In the genomic region with DNA sequence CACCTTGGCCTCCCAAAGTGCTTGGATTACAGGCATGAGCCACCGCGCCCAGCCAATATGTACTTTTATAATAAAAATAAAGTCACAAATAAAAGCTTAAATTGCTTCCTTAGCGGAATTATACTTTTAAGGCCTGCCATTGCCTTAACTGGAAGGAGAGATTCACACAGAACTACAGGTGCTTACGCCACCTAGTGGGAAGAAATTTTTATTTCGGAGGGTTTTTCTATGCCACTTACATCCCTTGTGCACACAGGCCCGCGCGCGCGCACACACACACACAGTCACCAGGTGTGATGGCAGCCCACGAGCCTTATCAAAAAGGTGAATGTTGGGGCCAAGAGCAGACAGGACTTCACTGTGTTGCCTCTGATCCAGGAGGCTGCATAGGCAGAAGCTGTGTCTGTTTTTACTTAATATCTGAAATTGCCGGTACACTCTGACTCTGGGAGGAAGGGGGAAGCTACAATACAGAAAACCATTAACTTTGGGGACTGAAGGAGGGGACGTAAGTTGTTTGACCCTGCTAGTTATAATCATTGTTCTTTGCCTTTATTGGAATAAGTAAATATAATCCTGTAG, we compare ENCODE assay signal across 8 cellular contexts.
A peak's percentile ranks its signal among the peaks of the same experiment; 100 is the strongest.
DNase-seq lines count a peak whose midpoint lies in the region; ATAC-seq, FAIRE-seq and TF ChIP-seq lines count a peak whose summit lies in the region.

No MANE protein-coding gene starts in this region.

- no peak overlapping the region for H3K4me3 ChIP-seq in OCI-LY7 (ENCODE audit: low read depth, low read length, poor library complexity, severe bottlenecking)
- H3K4me3 ChIP-seq in bronchial epithelial cell (ENCODE audit: low read depth, low read length), result no peak overlapping the region

- H4K20me1 ChIP-seq in OCI-LY7 (ENCODE audit: insufficient read depth, low read length), result no peaks in the 10 kb centered on the region

- H2AFZ ChIP-seq in OCI-LY7 (ENCODE audit: low read length), result no peak overlapping the region

- TF ChIP-seq CTCF in OCI-LY7 (conservative IDR thresholded peaks at IDR 0.05; ENCODE audit: low read length) (peak; percentile 76), bronchial epithelial cell (IDR thresholded peaks at IDR 0.05; ENCODE audit: insufficient read depth, low read length, severe bottlenecking) (peak; percentile 59)

- CTCF ChIA-PET in OCI-LY7 (lab: Charles Lee; ENCODE audit: unreplicated experiment), result no interaction called here

- no peaks in the 10 kb centered on the region for H3K36me3 ChIP-seq in OCI-LY7 (ENCODE audit: insufficient read depth, low read length)
- no peaks in the 10 kb centered on the region for H3K36me3 ChIP-seq in bronchial epithelial cell (ENCODE audit: control insufficient read depth, insufficient read depth, low read length)

- no peaks in the 10 kb centered on the region for H3K79me2 ChIP-seq in OCI-LY7 (ENCODE audit: insufficient read depth, low read depth, low read length)

- no peak for FAIRE-seq in bronchial epithelial cell (lab: Jason Lieb, UNC)

- no peaks in the 10 kb centered on the region for H3K9me2 ChIP-seq in OCI-LY7 (ENCODE audit: insufficient read depth, low read length)

- H3K27ac ChIP-seq in OCI-LY7 (ENCODE audit: low read depth, low read length, poor library complexity, severe bottlenecking), result no peak overlapping the region

- DNase-seq in ELR (ENCODE audit: low read depth) (peak; percentile 62), OCI-LY7 (ENCODE audit: low spot score) (peak; percentile 54), bronchial epithelial cell (ENCODE audit: low read depth) (peak; percentile 63), islet precursor cell (peak; percentile 61), 8988T (no peak)
- DNase-seq in stimulated activated CD4-positive, alpha-beta T cell treated with anti-CD3 and anti-CD28 coated beads, Interleukin-2, amount 100 ng/mL, for 4 hours (ENCODE audit: low read depth), result peak; percentile 2

- H3K27me3 ChIP-seq in bronchial epithelial cell (ENCODE audit: control insufficient read depth, insufficient read depth, low read length), result no peaks in the 10 kb centered on the region

- no peak for ATAC-seq in HG03442 (IDR thresholded peaks at IDR 0.05; ENCODE audit: unreplicated experiment)

- no peaks in the 10 kb centered on the region for H3K4me1 ChIP-seq in OCI-LY7 (ENCODE audit: insufficient read depth, low read length, poor library complexity, severe bottlenecking)

- intact Hi-C loops in OCI-LY7 (cut with micrococcal nuclease; ENCODE audit: unreplicated experiment), result loop anchor here (1.0 to 10.0 kb wide), 3 partner anchors 382 to 840 kb away; no protein-coding TSS in a partner anchor

- no peaks in the 10 kb centered on the region for H3K9me3 ChIP-seq in OCI-LY7 (ENCODE audit: low read length)

- no peak overlapping the region for H3K4me2 ChIP-seq in OCI-LY7 (ENCODE audit: low read length)

- POLR2A ChIA-PET in OCI-LY7 (lab: Charles Lee), result interaction anchor here (0.5 to 0.7 kb wide), 3 partner anchors 151 to 345 kb away, joined by 3 to 5 read pairs (median 4); no protein-coding TSS in a partner anchor

- peak; percentile 62 for TF ChIP-seq RAD21 in Ishikawa (IDR thresholded peaks at IDR 0.05; ENCODE audit: low read depth)

- no TSS peak for BruUV-seq in OCI-LY7 (replicated peaks; lab: Mats Ljungman, UMichigan)

- no peak for TF ChIP-seq EP300 in Ishikawa (IDR thresholded peaks at IDR 0.05; ENCODE audit: borderline replicate concordance)

TF ChIP-seq in Ishikawa, 13 proteins besides CTCF, POLR2A, EP300 and RAD21:
- no peak for TF ChIP-seq USF1 (IDR thresholded peaks at IDR 0.05)
- TF ChIP-seq TAF1 (IDR thresholded peaks at IDR 0.05; ENCODE audit: low read depth), result no peak
- TF ChIP-seq CREB1 (IDR thresholded peaks at IDR 0.05; ENCODE audit: low read depth), result no peak
- no peak for TF ChIP-seq CEBPB (IDR thresholded peaks at IDR 0.05)
- TF ChIP-seq TEAD4 (IDR thresholded peaks at IDR 0.05), result no peak
- TF ChIP-seq, protein P1, sequence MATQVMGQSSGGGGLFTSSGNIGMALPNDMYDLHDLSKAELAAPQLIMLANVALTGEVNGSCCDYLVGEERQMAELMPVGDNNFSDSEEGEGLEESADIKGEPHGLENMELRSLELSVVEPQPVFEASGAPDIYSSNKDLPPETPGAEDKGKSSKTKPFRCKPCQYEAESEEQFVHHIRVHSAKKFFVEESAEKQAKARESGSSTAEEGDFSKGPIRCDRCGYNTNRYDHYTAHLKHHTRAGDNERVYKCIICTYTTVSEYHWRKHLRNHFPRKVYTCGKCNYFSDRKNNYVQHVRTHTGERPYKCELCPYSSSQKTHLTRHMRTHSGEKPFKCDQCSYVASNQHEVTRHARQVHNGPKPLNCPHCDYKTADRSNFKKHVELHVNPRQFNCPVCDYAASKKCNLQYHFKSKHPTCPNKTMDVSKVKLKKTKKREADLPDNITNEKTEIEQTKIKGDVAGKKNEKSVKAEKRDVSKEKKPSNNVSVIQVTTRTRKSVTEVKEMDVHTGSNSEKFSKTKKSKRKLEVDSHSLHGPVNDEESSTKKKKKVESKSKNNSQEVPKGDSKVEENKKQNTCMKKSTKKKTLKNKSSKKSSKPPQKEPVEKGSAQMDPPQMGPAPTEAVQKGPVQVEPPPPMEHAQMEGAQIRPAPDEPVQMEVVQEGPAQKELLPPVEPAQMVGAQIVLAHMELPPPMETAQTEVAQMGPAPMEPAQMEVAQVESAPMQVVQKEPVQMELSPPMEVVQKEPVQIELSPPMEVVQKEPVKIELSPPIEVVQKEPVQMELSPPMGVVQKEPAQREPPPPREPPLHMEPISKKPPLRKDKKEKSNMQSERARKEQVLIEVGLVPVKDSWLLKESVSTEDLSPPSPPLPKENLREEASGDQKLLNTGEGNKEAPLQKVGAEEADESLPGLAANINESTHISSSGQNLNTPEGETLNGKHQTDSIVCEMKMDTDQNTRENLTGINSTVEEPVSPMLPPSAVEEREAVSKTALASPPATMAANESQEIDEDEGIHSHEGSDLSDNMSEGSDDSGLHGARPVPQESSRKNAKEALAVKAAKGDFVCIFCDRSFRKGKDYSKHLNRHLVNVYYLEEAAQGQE (IDR thresholded peaks at IDR 0.05; ENCODE audit: low read depth), result no peak
- no peak for TF ChIP-seq NFIC (IDR thresholded peaks at IDR 0.05)
- TF ChIP-seq YY1 (IDR thresholded peaks at IDR 0.05; ENCODE audit: low read depth), result no peak
- TF ChIP-seq, protein P2, sequence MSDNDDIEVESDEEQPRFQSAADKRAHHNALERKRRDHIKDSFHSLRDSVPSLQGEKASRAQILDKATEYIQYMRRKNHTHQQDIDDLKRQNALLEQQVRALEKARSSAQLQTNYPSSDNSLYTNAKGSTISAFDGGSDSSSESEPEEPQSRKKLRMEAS (IDR thresholded peaks at IDR 0.05), result no peak
- no peak for TF ChIP-seq ZBTB7A (IDR thresholded peaks at IDR 0.05; ENCODE audit: low read depth)
- no peak for TF ChIP-seq EGR1 (IDR thresholded peaks at IDR 0.05)
- TF ChIP-seq TCF12 (IDR thresholded peaks at IDR 0.05; ENCODE audit: low read depth), result no peak
- TF ChIP-seq FOXM1 (IDR thresholded peaks at IDR 0.05; ENCODE audit: borderline replicate concordance, low read depth), result no peak
